Comparison of ENCODE assay signal across 1 cellular context in the genomic region with DNA sequence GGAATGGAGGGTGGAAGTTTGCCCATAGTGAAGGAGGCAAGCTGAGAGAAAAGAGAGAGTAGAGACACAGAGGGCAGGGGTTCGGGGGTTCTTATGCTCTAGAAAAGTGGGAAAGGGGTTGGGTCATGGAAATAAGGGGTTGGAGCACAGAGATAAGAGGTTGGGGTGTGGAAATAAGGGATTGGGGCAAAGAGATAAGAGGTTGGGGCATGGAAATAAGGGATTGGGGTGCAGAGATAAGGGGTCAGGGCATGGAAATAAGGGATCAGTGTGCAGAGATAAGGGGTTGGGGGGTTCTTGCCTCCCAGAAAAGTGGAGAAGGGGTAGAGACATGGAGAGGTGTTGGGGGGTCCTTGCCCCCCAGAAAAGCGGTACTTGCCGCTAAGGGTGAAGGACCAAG.
TF ChIP-seq lines count a peak whose summit lies in the region.

No MANE protein-coding gene starts in this region.

TF ChIP-seq in K562, 482 proteins besides CTCF, POLR2A, EP300 and RAD21 (continued from another document and continues in another):
- TF ChIP-seq, protein P1, sequence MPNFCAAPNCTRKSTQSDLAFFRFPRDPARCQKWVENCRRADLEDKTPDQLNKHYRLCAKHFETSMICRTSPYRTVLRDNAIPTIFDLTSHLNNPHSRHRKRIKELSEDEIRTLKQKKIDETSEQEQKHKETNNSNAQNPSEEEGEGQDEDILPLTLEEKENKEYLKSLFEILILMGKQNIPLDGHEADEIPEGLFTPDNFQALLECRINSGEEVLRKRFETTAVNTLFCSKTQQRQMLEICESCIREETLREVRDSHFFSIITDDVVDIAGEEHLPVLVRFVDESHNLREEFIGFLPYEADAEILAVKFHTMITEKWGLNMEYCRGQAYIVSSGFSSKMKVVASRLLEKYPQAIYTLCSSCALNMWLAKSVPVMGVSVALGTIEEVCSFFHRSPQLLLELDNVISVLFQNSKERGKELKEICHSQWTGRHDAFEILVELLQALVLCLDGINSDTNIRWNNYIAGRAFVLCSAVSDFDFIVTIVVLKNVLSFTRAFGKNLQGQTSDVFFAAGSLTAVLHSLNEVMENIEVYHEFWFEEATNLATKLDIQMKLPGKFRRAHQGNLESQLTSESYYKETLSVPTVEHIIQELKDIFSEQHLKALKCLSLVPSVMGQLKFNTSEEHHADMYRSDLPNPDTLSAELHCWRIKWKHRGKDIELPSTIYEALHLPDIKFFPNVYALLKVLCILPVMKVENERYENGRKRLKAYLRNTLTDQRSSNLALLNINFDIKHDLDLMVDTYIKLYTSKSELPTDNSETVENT (CRISPR knock-in tag; IDR thresholded peaks at IDR 0.05), result no peak
- TF ChIP-seq PTRF (tag; IDR thresholded peaks at IDR 0.05), result no peak
- TF ChIP-seq ZNF184 (CRISPR knock-in tag; IDR thresholded peaks at IDR 0.05), result no peak
- no peak for TF ChIP-seq TBP (optimal IDR thresholded peaks at IDR 0.05; ENCODE audit: low read depth, low read length)
- peak; percentile 100 for TF ChIP-seq ELF4 (CRISPR knock-in tag; IDR thresholded peaks at IDR 0.05)
- TF ChIP-seq ZNF644 (tag; IDR thresholded peaks at IDR 0.05; ENCODE audit: low read depth), result peak; percentile 37; the same call in 1 of the 2 replicates
- no peak for TF ChIP-seq ZBTB8A (IDR thresholded peaks at IDR 0.05; ENCODE audit: partially characterized antibody)
- TF ChIP-seq ZNF311 (CRISPR knock-in tag; IDR thresholded peaks at IDR 0.05), result no peak
- no peak for TF ChIP-seq LCOR (CRISPR knock-in tag; IDR thresholded peaks at IDR 0.05)
- TF ChIP-seq RNF2 (IDR thresholded peaks at IDR 0.05), result no peak
- TF ChIP-seq CREB1 (IDR thresholded peaks at IDR 0.05), result no peak
- TF ChIP-seq CREB1 (CRISPR knock-in tag; IDR thresholded peaks at IDR 0.05), result no peak
- no peak for TF ChIP-seq ZFP1 (CRISPR knock-in tag; IDR thresholded peaks at IDR 0.05)
- TF ChIP-seq PTBP1 (IDR thresholded peaks at IDR 0.05; ENCODE audit: low read depth, low read length), result no peak
- TF ChIP-seq, protein P2, sequence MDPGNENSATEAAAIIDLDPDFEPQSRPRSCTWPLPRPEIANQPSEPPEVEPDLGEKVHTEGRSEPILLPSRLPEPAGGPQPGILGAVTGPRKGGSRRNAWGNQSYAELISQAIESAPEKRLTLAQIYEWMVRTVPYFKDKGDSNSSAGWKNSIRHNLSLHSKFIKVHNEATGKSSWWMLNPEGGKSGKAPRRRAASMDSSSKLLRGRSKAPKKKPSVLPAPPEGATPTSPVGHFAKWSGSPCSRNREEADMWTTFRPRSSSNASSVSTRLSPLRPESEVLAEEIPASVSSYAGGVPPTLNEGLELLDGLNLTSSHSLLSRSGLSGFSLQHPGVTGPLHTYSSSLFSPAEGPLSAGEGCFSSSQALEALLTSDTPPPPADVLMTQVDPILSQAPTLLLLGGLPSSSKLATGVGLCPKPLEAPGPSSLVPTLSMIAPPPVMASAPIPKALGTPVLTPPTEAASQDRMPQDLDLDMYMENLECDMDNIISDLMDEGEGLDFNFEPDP (CRISPR knock-in tag; IDR thresholded peaks at IDR 0.05), result no peak
- TF ChIP-seq ZEB2 (IDR thresholded peaks at IDR 0.05), result 0 out of 2 replicates have a peak, but pooled peaks have one; percentile 54
- no peak for TF ChIP-seq RFX5 (IDR thresholded peaks at IDR 0.05; ENCODE audit: low read depth, low read length)
- no peak for TF ChIP-seq SMAD2 (IDR thresholded peaks at IDR 0.05; ENCODE audit: low read depth, low read length)
- TF ChIP-seq LARP7 (IDR thresholded peaks at IDR 0.05), result 0 out of 2 replicates have a peak, but pooled peaks have one; percentile 57
- TF ChIP-seq GTF2E2 (tag; IDR thresholded peaks at IDR 0.05), result no peak
- no peak for TF ChIP-seq ZNF217 (CRISPR knock-in tag; IDR thresholded peaks at IDR 0.05)
- TF ChIP-seq SLC30A9 (CRISPR knock-in tag; IDR thresholded peaks at IDR 0.05), result no peak
- TF ChIP-seq ZNF785 (CRISPR knock-in tag; IDR thresholded peaks at IDR 0.05), result no peak
- TF ChIP-seq FOXA3 (CRISPR knock-in tag; conservative IDR thresholded peaks at IDR 0.05 in 1 of 2, IDR thresholded peaks at IDR 0.05 in 1 of 2), result no peak
- TF ChIP-seq BDP1 (IDR thresholded peaks at IDR 0.05; ENCODE audit: insufficient read depth, insufficient read length), result no peak
- TF ChIP-seq, protein P3, sequence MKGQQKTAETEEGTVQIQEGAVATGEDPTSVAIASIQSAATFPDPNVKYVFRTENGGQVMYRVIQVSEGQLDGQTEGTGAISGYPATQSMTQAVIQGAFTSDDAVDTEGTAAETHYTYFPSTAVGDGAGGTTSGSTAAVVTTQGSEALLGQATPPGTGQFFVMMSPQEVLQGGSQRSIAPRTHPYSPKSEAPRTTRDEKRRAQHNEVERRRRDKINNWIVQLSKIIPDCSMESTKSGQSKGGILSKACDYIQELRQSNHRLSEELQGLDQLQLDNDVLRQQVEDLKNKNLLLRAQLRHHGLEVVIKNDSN (CRISPR knock-in tag; IDR thresholded peaks at IDR 0.05), result no peak
- no peak for TF ChIP-seq E2F3 (CRISPR knock-in tag; IDR thresholded peaks at IDR 0.05)
- TF ChIP-seq ZFP30 (CRISPR knock-in tag; IDR thresholded peaks at IDR 0.05; ENCODE audit: borderline replicate concordance), result no peak
- TF ChIP-seq ZNF263 (CRISPR knock-in tag; IDR thresholded peaks at IDR 0.05; ENCODE audit: borderline replicate concordance), result no peak
- peak; percentile 59; the same call in 1 of the 2 replicates for TF ChIP-seq EHMT2 (IDR thresholded peaks at IDR 0.05)
- no peak for TF ChIP-seq ZBTB12 (CRISPR knock-in tag; IDR thresholded peaks at IDR 0.05)
- no peak for TF ChIP-seq RBM39 (optimal IDR thresholded peaks at IDR 0.05; ENCODE audit: low read depth, low read length)
- 0 out of 2 replicates have a peak, but pooled peaks have one; percentile 8 for TF ChIP-seq MAFG (tag; conservative IDR thresholded peaks at IDR 0.05)
- no peak for TF ChIP-seq RREB1 (CRISPR knock-in tag; IDR thresholded peaks at IDR 0.05)
- TF ChIP-seq PPARD (CRISPR knock-in tag; IDR thresholded peaks at IDR 0.05), result no peak
- TF ChIP-seq, protein P4, sequence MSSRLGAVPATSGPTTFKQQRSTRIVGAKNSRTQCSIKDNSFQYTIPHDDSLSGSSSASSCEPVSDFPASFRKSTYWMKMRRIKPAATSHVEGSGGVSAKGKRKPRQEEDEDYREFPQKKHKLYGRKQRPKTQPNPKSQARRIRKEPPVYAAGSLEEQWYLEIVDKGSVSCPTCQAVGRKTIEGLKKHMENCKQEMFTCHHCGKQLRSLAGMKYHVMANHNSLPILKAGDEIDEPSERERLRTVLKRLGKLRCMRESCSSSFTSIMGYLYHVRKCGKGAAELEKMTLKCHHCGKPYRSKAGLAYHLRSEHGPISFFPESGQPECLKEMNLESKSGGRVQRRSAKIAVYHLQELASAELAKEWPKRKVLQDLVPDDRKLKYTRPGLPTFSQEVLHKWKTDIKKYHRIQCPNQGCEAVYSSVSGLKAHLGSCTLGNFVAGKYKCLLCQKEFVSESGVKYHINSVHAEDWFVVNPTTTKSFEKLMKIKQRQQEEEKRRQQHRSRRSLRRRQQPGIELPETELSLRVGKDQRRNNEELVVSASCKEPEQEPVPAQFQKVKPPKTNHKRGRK (tag; IDR thresholded peaks at IDR 0.05), result no peak
- no peak for TF ChIP-seq GABPA (tag; conservative IDR thresholded peaks at IDR 0.05; ENCODE audit: low read depth)
- TF ChIP-seq ZNF239 (CRISPR knock-in tag; IDR thresholded peaks at IDR 0.05), result peak; percentile 15; the same call in 1 of the 2 replicates
- TF ChIP-seq THRAP3 (IDR thresholded peaks at IDR 0.05; ENCODE audit: borderline replicate concordance), result no peak
- TF ChIP-seq PRDM10 (IDR thresholded peaks at IDR 0.05; ENCODE audit: partially characterized antibody), result no peak
- TF ChIP-seq ZKSCAN8 (CRISPR knock-in tag; IDR thresholded peaks at IDR 0.05), result no peak
- TF ChIP-seq, protein P5, sequence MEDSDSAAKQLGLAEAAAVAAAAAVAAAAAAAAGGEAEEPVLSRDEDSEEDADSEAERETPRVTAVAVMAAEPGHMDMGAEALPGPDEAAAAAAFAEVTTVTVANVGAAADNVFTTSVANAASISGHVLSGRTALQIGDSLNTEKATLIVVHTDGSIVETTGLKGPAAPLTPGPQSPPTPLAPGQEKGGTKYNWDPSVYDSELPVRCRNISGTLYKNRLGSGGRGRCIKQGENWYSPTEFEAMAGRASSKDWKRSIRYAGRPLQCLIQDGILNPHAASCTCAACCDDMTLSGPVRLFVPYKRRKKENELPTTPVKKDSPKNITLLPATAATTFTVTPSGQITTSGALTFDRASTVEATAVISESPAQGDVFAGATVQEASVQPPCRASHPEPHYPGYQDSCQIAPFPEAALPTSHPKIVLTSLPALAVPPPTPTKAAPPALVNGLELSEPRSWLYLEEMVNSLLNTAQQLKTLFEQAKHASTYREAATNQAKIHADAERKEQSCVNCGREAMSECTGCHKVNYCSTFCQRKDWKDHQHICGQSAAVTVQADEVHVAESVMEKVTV (CRISPR knock-in tag; IDR thresholded peaks at IDR 0.05), result no peak
- TF ChIP-seq KDM2B (CRISPR knock-in tag; IDR thresholded peaks at IDR 0.05), result no peak
- TF ChIP-seq, protein P6, sequence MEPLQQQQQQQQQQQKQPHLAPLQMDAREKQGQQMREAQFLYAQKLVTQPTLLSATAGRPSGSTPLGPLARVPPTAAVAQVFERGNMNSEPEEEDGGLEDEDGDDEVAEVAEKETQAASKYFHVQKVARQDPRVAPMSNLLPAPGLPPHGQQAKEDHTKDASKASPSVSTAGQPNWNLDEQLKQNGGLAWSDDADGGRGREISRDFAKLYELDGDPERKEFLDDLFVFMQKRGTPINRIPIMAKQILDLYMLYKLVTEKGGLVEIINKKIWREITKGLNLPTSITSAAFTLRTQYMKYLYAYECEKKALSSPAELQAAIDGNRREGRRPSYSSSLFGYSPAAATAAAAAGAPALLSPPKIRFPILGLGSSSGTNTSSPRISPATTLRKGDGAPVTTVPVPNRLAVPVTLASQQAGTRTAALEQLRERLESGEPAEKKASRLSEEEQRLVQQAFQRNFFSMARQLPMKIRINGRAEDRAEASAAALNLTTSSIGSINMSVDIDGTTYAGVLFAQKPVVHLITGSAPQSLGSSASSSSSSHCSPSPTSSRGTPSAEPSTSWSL (CRISPR knock-in tag; IDR thresholded peaks at IDR 0.05; ENCODE audit: borderline replicate concordance), result no peak
